In the genomic region with DNA sequence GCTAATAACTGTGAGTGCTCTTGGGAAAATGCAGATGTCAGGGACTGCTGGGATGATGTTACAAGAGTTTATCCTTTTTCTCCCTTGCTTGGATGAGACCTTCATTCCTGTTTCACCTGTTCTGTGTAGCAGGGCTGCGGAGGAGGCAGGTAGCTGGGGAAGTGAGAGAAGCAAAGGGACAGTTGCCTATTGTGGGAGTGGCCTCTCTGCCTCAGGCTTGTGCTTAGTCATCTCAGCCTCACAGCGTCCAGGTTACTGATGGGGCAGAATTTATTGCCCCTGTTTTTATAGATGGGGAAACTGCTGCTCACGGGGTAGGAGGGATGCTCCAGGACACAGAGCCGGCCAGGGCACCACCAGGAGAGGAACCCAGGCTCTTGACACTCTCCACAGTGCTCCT, we compare ENCODE assay signal across 8 cellular contexts. TPM values are rescaled to one million over a fixed set of nuclear protein-coding genes. Genes with fewer than 3 reads are reported as not detected.
DNase-seq lines count a peak whose midpoint lies in the region; ATAC-seq and TF ChIP-seq lines count a peak whose summit lies in the region.

No MANE protein-coding gene starts in this region.

- H2AFZ ChIP-seq in OCI-LY3 (ENCODE audit: low read depth, low read length): no peak overlapping the region

- H3K4me2 ChIP-seq in OCI-LY3 (ENCODE audit: low read length): peak overlapping the region; percentile 98

- H3K36me3 Mint-ChIP-seq in endothelial cell (ENCODE audit: low read depth, unreplicated experiment) (peaks cover 35% of the 10 kb centered on the region), osteocyte (ENCODE audit: unreplicated experiment) (peaks cover 3% of the 10 kb centered on the region)

- H3K9me3 Mint-ChIP-seq in endothelial cell (ENCODE audit: unreplicated experiment) (no peaks in the 10 kb centered on the region), osteocyte (ENCODE audit: unreplicated experiment) (no peaks in the 10 kb centered on the region)

- no peak overlapping the region for H3K27ac ChIP-seq in OCI-LY3 (ENCODE audit: low read length)

- no peaks in the 10 kb centered on the region for H3K27me3 ChIP-seq in OCI-LY3 (ENCODE audit: low read depth, low read length)

- TF ChIP-seq CTCF in OCI-LY3 (IDR thresholded peaks at IDR 0.05; ENCODE audit: low read depth, low read length): no peak
- TF ChIP-seq CTCF in endothelial cell (IDR thresholded peaks at IDR 0.05; ENCODE audit: unreplicated experiment): no peak
- no peak for TF ChIP-seq CTCF in osteocyte (IDR thresholded peaks at IDR 0.05)

- H3K27me3 Mint-ChIP-seq in endothelial cell (ENCODE audit: unreplicated experiment) (peaks cover 16% of the 10 kb centered on the region), osteocyte (ENCODE audit: unreplicated experiment) (no peaks in the 10 kb centered on the region)

- DNase-seq in SIG-M5 treated with dmso at 0.1 percent for 504 hours (lab: John Stamatoyannopoulos, UW; ENCODE audit: unreplicated experiment) (peak; percentile 47), SIG-M5 (lab: John Stamatoyannopoulos, UW) (no peak), endothelial cell (ENCODE audit: low spot score) (no peak), osteocyte (ENCODE audit: extremely low spot score, unreplicated experiment) (no peak)
- no peak for DNase-seq in stimulated activated CD4-positive, alpha-beta T cell treated with anti-CD3 and anti-CD28 coated beads, Interleukin-2, amount 100 ng/mL, for 48 hours
- DNase-seq in stimulated activated CD4-positive, alpha-beta T cell treated with anti-CD3 and anti-CD28 coated beads, Interleukin-15, amount 100 ng/mL, for 24 hours: no peak

- peaks cover 58% of the 10 kb centered on the region for H3K4me1 Mint-ChIP-seq in endothelial cell (ENCODE audit: unreplicated experiment)
- H3K4me1 Mint-ChIP-seq in osteocyte (ENCODE audit: unreplicated experiment): peaks cover 21% of the 10 kb centered on the region

- no peaks in the 10 kb centered on the region; the same call in 1 of the 2 replicates for H4K20me1 ChIP-seq in OCI-LY3 (ENCODE audit: insufficient read depth, low read length)

- H3K9me3 ChIP-seq in OCI-LY3 (ENCODE audit: insufficient read depth, low read length): no peaks in the 10 kb centered on the region

- no peaks in the 10 kb centered on the region for H3K79me2 ChIP-seq in OCI-LY3 (ENCODE audit: low read length)

- no peak overlapping the region for H3K9ac ChIP-seq in OCI-LY3 (ENCODE audit: low read length)

- H3K4me1 ChIP-seq in OCI-LY3 (ENCODE audit: low read length): peaks cover 22% of the 10 kb centered on the region

- H3K4me3 Mint-ChIP-seq in endothelial cell (ENCODE audit: unreplicated experiment) (peak overlapping the region; percentile 98), osteocyte (ENCODE audit: unreplicated experiment) (peak overlapping the region; percentile 78)

- no peak for ATAC-seq in GM18870 (IDR thresholded peaks at IDR 0.05; ENCODE audit: unreplicated experiment)

- H3K27ac Mint-ChIP-seq in endothelial cell (ENCODE audit: unreplicated experiment): no peak overlapping the region
- H3K27ac Mint-ChIP-seq in osteocyte (ENCODE audit: unreplicated experiment): no peak overlapping the region

- peak overlapping the region; percentile 94; the same call in 1 of the 2 replicates for H3K4me3 ChIP-seq in OCI-LY3 (ENCODE audit: low read length)

- H3K36me3 ChIP-seq in OCI-LY3 (replicated peaks; ENCODE audit: low read depth, low read length): no peaks in the 10 kb centered on the region

RNA-seq across cellular contexts. Expression of gene STX3, which starts 1.7 kb away (rescaled TPM):
- total RNA-seq in endothelial cell (ENCODE audit: unreplicated experiment): 140 TPM
- total RNA-seq in osteocyte: 16.5 and 17.8 TPM in 2 replicates

RNA-seq across cellular contexts. Expression of gene OR10V1, which starts 43.2 kb away (rescaled TPM):
- not detected for total RNA-seq in endothelial cell (ENCODE audit: unreplicated experiment)
- not detected in 2 replicates for total RNA-seq in osteocyte

RNA-seq across cellular contexts. Expression of gene MRPL16, which starts 53.7 kb away (rescaled TPM):
- 47.2 TPM for total RNA-seq in endothelial cell (ENCODE audit: unreplicated experiment)
- 36.5 and 42.0 TPM in 2 replicates for total RNA-seq in osteocyte
